12 cellular contexts compared by ENCODE assay signal in genomic region chr14:104184911-104185499, GRCh38. TPM values are rescaled to one million over a fixed set of nuclear protein-coding genes. Genes with fewer than 3 reads are reported as not detected.
A peak's percentile ranks its signal among the peaks of the same experiment; 100 is the strongest.
DNase-seq lines count a peak whose midpoint lies in the region; TF ChIP-seq lines count a peak whose summit lies in the region.
"Had no signal": no experiment of that assay in that cellular context is flagged by ENCODE, and none has a peak within 500 bp of the region (broad histone marks: within the 10 kb centered on the region; RNA-seq: fewer than 3 reads in every experiment).

No MANE protein-coding gene starts in this region.

- H3K9ac ChIP-seq in trophoblast cell (ENCODE audit: low read length) = no peak overlapping the region

- H2AFZ ChIP-seq in trophoblast cell (ENCODE audit: insufficient read depth, low read length, poor library complexity) = no peak overlapping the region

- no peak overlapping the region for H3K18ac ChIP-seq in trophoblast cell (ENCODE audit: low read length)

- H4K8ac ChIP-seq in trophoblast cell (ENCODE audit: low read depth, low read length) = no peak overlapping the region

- H3K79me1 ChIP-seq in trophoblast cell (ENCODE audit: low read length) = no peaks in the 10 kb centered on the region

- H4K91ac ChIP-seq in trophoblast cell (ENCODE audit: low read depth, low read length) = peak overlapping the region; percentile 1

- no peak overlapping the region for H2AK5ac ChIP-seq in trophoblast cell (ENCODE audit: low read length)

- WGBS in trophoblast cell (ENCODE audit: extremely low coverage, insufficient coverage, insufficient read length) = no CpG with 5 or more reads among the region's 20 CpGs

- H3K9me3 ChIP-seq in left ventricle myocardium inferior (replicated peaks) (no peaks in the 10 kb centered on the region), trophoblast cell (ENCODE audit: insufficient read depth, low read depth, low read length) (peaks cover 4% of the 10 kb centered on the region)
- H3K9me3 ChIP-seq: ovary had no signal

- no peak overlapping the region for H2BK120ac ChIP-seq in trophoblast cell (ENCODE audit: insufficient read depth, low read length, poor library complexity)

- no peak overlapping the region for H3K4ac ChIP-seq in trophoblast cell (ENCODE audit: low read depth, low read length)

- no peak overlapping the region for H4K12ac ChIP-seq in trophoblast cell (ENCODE audit: low read depth, low read length)

- no peak overlapping the region for H3K23ac ChIP-seq in trophoblast cell (ENCODE audit: low read length)

- H3K27me3 ChIP-seq in left ventricle myocardium inferior (ENCODE audit: low read depth) = no peaks in the 10 kb centered on the region
- H3K27me3 ChIP-seq in trophoblast cell (ENCODE audit: insufficient read depth, low read length) = no peaks in the 10 kb centered on the region
- H3K27me3 ChIP-seq: ovary had no signal

- H2BK5ac ChIP-seq in trophoblast cell (ENCODE audit: low read depth, low read length, poor library complexity) = no peak overlapping the region

- no peak overlapping the region for H2BK12ac ChIP-seq in trophoblast cell (ENCODE audit: low read length)

- H3K14ac ChIP-seq in trophoblast cell (ENCODE audit: low read length) = no peak overlapping the region

- no peak overlapping the region for H3K4me2 ChIP-seq in trophoblast cell (ENCODE audit: low read length)

- H3K4me3 ChIP-seq in left ventricle myocardium inferior = no peak overlapping the region
- no peak overlapping the region for H3K4me3 ChIP-seq in trophoblast cell (ENCODE audit: low read depth, low read length)
- H3K4me3 ChIP-seq: ovary had no signal

- peaks cover 41% of the 10 kb centered on the region for H3K4me1 ChIP-seq in left ventricle myocardium inferior
- H3K4me1 ChIP-seq in trophoblast cell (ENCODE audit: control insufficient read depth in 1 of 2, insufficient read depth in 2 of 2, low read length in 2 of 2) = peaks cover 2 to 4% of the 10 kb centered on the region in 2 experiments

- H3K36me3 ChIP-seq in left ventricle myocardium inferior = no peaks in the 10 kb centered on the region
- no peaks in the 10 kb centered on the region for H3K36me3 ChIP-seq in trophoblast cell (ENCODE audit: control insufficient read depth in 1 of 2, insufficient read depth in 2 of 2, low read length in 2 of 2)
- H3K36me3 ChIP-seq: ovary had no signal

- H3K27ac ChIP-seq in left ventricle myocardium inferior (replicated peaks) (peak overlapping the region; percentile 81), trophoblast cell (ENCODE audit: low read depth, low read length) (no peak overlapping the region)
- H3K27ac ChIP-seq: ovary had no signal

- H3K79me2 ChIP-seq in trophoblast cell (ENCODE audit: control insufficient read depth, insufficient read depth, low read length, poor library complexity) = no peaks in the 10 kb centered on the region

- peak; percentile 33 for DNase-seq in NCI-H345 (lab: John Stamatoyannopoulos, UW)
- DNase-seq in NCI-H345 treated with DMSO at 0.1 percent for 48 hours (lab: John Stamatoyannopoulos, UW; ENCODE audit: unreplicated experiment) = no peak
- DNase-seq in NCI-H226 = peak; percentile 42
- DNase-seq in left ventricle myocardium inferior = peak; percentile 49
- DNase-seq in trophoblast cell = no peak
- DNase-seq in activated CD4-positive, CD25-positive, alpha-beta regulatory T cell treated with anti-CD3 and anti-CD28 coated beads, Interleukin-2, amount 50 U/mL, for 72 hours = no peak
- no peak for DNase-seq in DMS114 treated with DMSO at 0.1 percent for 48 hours (lab: John Stamatoyannopoulos, UW; ENCODE audit: unreplicated experiment)
- no peak for DNase-seq in germinal center (ENCODE audit: low spot score)
- DNase-seq: NCI-H446, ovary had no signal

- intact Hi-C loops in left ventricle myocardium inferior (cut with micrococcal nuclease) = no loop called here

- TF ChIP-seq CTCF in left ventricle myocardium inferior (IDR thresholded peaks at IDR 0.05; ENCODE audit: borderline replicate concordance) = no peak

RNA-seq across cellular contexts. Expression of gene KIF26A, which starts 46.6 kb away (rescaled TPM):
- total RNA-seq in left ventricle myocardium inferior = 6.5 TPM
- polyA plus RNA-seq in trophoblast cell (2013) = 3.4 and 3.6 TPM in 2 replicates
- total RNA-seq: mononuclear cell, RPMI7951 had no signal

Comparison
In these comparisons a context has a peak if more than half of its experiments do, and no peak if none do; other contexts are left out.
1. DNase-seq: peak in NCI-H345 (single experiment), NCI-H226 (single experiment) and left ventricle myocardium inferior (single experiment); none in NCI-H345 treated with DMSO at 0.1 percent for 48 hours (single experiment), trophoblast cell (0 of 2), activated CD4-positive, CD25-positive, alpha-beta regulatory T cell treated with anti-CD3 and anti-CD28 coated beads, Interleukin-2, amount 50 U/mL, for 72 hours (single experiment), DMS114 treated with DMSO at 0.1 percent for 48 hours (single experiment) and germinal center (single experiment).